ENCODE assay signal across 8 cellular contexts in genomic region chrX:20265221-20265725, GRCh38. TPM values are rescaled to one million over a fixed set of nuclear protein-coding genes. Genes with fewer than 3 reads are reported as not detected.
A peak's percentile ranks its signal among the peaks of the same experiment; 100 is the strongest.
DNase-seq lines count a peak whose midpoint lies in the region; ATAC-seq and TF ChIP-seq lines count a peak whose summit lies in the region.

No MANE protein-coding gene starts in this region.

- peaks cover 37% of the 10 kb centered on the region for H3K4me1 Mint-ChIP-seq in activated naive CD8-positive, alpha-beta T cell (ENCODE audit: low read depth)

- peaks cover 24% of the 10 kb centered on the region for H3K9me3 ChIP-seq in BLaER1
- no peaks in the 10 kb centered on the region for H3K9me3 ChIP-seq in SK-N-MC (ENCODE audit: low read depth, low read length)
- H3K9me3 ChIP-seq in prostate gland: no peaks in the 10 kb centered on the region

- DNase-seq in SK-N-MC (ENCODE audit: low read depth, low spot score) (no peak), left cardiac atrium (peak; percentile 76), prostate gland (ENCODE audit: low spot score) (peak; percentile 43), NCI-H1048 (lab: John Stamatoyannopoulos, UW) (no peak)

- H3K27ac Mint-ChIP-seq in activated naive CD8-positive, alpha-beta T cell: peak overlapping the region; percentile 95

- H3K4me3 Mint-ChIP-seq in activated naive CD8-positive, alpha-beta T cell: peak overlapping the region; percentile 95

- H3K27ac ChIP-seq in BLaER1: peak overlapping the region; percentile 83
- no peak overlapping the region for H3K27ac ChIP-seq in SK-N-MC
- H3K27ac ChIP-seq in prostate gland: peak overlapping the region; percentile 85 to 88

- H3K9ac ChIP-seq in BLaER1 (peak overlapping the region; percentile 83), SK-N-MC (ENCODE audit: insufficient read length) (peak overlapping the region; percentile 45)

- H3K27me3 Mint-ChIP-seq in activated naive CD8-positive, alpha-beta T cell: no peaks in the 10 kb centered on the region

- H3K4me3 ChIP-seq in BLaER1: peak overlapping the region; percentile 80
- H3K4me3 ChIP-seq in SK-N-MC: peak overlapping the region; percentile 82
- peak overlapping the region; percentile 57 to 58 for H3K4me3 ChIP-seq in prostate gland

- H3K27me3 ChIP-seq in BLaER1 (no peaks in the 10 kb centered on the region), prostate gland (replicated peaks; ENCODE audit: insufficient read depth) (no peaks in the 10 kb centered on the region)

- H3K36me3 Mint-ChIP-seq in activated naive CD8-positive, alpha-beta T cell: no peaks in the 10 kb centered on the region

- H3K4me2 ChIP-seq in BLaER1: peak overlapping the region; percentile 59

- TF ChIP-seq CTCF in prostate gland (IDR thresholded peaks at IDR 0.05): no peak

- H3K4me1 ChIP-seq in BLaER1: peaks cover 26% of the 10 kb centered on the region
- no peaks in the 10 kb centered on the region for H3K4me1 ChIP-seq in prostate gland (replicated peaks)

- H3K9me3 Mint-ChIP-seq in activated naive CD8-positive, alpha-beta T cell (ENCODE audit: low read depth): no peaks in the 10 kb centered on the region

- WGBS in prostate gland: 1% methylated on average over 25 of the region's 26 CpGs

- TF ChIP-seq POLR2A in GM19193 (IDR thresholded peaks at IDR 0.05; ENCODE audit: extremely low read depth, insufficient read depth, insufficient read length) (peak; percentile 21), prostate gland (IDR thresholded peaks at IDR 0.05) (peak; percentile 47)

- ATAC-seq in HG03558 (IDR thresholded peaks at IDR 0.05; ENCODE audit: extremely low read depth, unreplicated experiment): peak; percentile 32
- peak; percentile 42 to 68 for ATAC-seq in left cardiac atrium

- H4K20me1 ChIP-seq in BLaER1: peaks cover 53% of the 10 kb centered on the region

- intact Hi-C loops in left cardiac atrium (cut with DNase I): loop anchor here in 1 of 2 donors (10.0 kb wide), 3 partner anchors 60 to 120 kb away; partner anchors contain the start of gene EIF1AX
- intact Hi-C loops in prostate gland (cut with DNase I): loop anchor here (5.0 kb wide), 1 partner anchor 123 kb away; the partner anchor contains the start of gene EIF1AX

- H3K36me3 ChIP-seq in BLaER1: no peaks in the 10 kb centered on the region
- no peaks in the 10 kb centered on the region for H3K36me3 ChIP-seq in SK-N-MC (ENCODE audit: insufficient read depth, low read length)
- H3K36me3 ChIP-seq in prostate gland: no peaks in the 10 kb centered on the region

RNA-seq across cellular contexts. Expression of gene RPS6KA3, which starts 1.4 kb away (rescaled TPM):
- total RNA-seq in left cardiac atrium: 10 to 100 TPM; 31.0 to 36.3 TPM
- 10 to 100 TPM; 19.8 to 52.8 TPM for total RNA-seq in prostate gland

Comparison
In these comparisons a context has a peak if more than half of its experiments do, and no peak if none do; other contexts are left out.
1. DNase-seq: peak in left cardiac atrium (single experiment) and prostate gland (single experiment); none in SK-N-MC (single experiment) and NCI-H1048 (single experiment).
2. Peak in every context shown above with its lines, with median percentiles within 50 percentile points of each other: H3K4me3 ChIP-seq.